22 cellular contexts compared by ENCODE assay signal in genomic region chr6:42971746-42972327, GRCh38. TPM values are rescaled to one million over a fixed set of nuclear protein-coding genes. Genes with fewer than 3 reads are reported as not detected.
DNase-seq lines count a peak whose midpoint lies in the region; ATAC-seq and TF ChIP-seq lines count a peak whose summit lies in the region.
"Had no signal": no experiment of that assay in that cellular context is flagged by ENCODE, and none has a peak within 500 bp of the region (broad histone marks: within the 10 kb centered on the region; RNA-seq: fewer than 3 reads in every experiment).

No MANE protein-coding gene starts in this region.

- no peak overlapping the region for H3K4ac ChIP-seq in IMR-90 (ENCODE audit: low read depth, low read length)

- H3K27ac Mint-ChIP-seq in MCF 10A (ENCODE audit: low read depth, unreplicated experiment): no peak overlapping the region
- H3K27ac Mint-ChIP-seq: B cell, memory B cell, natural killer cell had no signal

- dilution Hi-C loops in IMR-90 (cut with HindIII; ENCODE audit: low sequenced_read_pairs, unreplicated experiment): no loop called here

- H3K18ac ChIP-seq in IMR-90 (ENCODE audit: low read depth, low read length): no peak overlapping the region

- 0 out of 3 replicates have a peak overlapping the region, but pooled peaks have one; percentile 21 for H2BK15ac ChIP-seq in IMR-90 (ENCODE audit: low read depth, low read length)

- H2BK120ac ChIP-seq in IMR-90 (ENCODE audit: low read depth, low read length): no peak overlapping the region

- H3K4me2 ChIP-seq in IMR-90 (ENCODE audit: low read depth, low read length): no peak overlapping the region

- no peak overlapping the region for H4K5ac ChIP-seq in IMR-90 (ENCODE audit: low read depth, low read length)

- no peaks in the 10 kb centered on the region for H3K27me3 Mint-ChIP-seq in MCF 10A (ENCODE audit: insufficient read depth, unreplicated experiment)
- H3K27me3 Mint-ChIP-seq: B cell; central memory CD8-positive, alpha-beta T cell; memory B cell had no signal

- H3K9me3 Mint-ChIP-seq in MCF 10A (ENCODE audit: unreplicated experiment): no peaks in the 10 kb centered on the region
- H3K9me3 Mint-ChIP-seq: central memory CD8-positive, alpha-beta T cell; memory B cell; natural killer cell had no signal

- H3K4me1 Mint-ChIP-seq in MCF 10A (ENCODE audit: insufficient read depth, unreplicated experiment): peaks cover 10% of the 10 kb centered on the region

- intact Hi-C loops in IMR-90 (cut with micrococcal nuclease): no loop called here
- intact Hi-C loops in psoas muscle (cut with DNase I): loop anchor here in 1 of 2 donors (5.0 kb wide), 2 partner anchors 40 to 65 kb away; no protein-coding TSS in a partner anchor
- intact Hi-C loops in MCF 10A (cut with micrococcal nuclease): no loop called here

- no peak for TF ChIP-seq POLR2A in IMR-90 (IDR thresholded peaks at IDR 0.05; ENCODE audit: low read depth, low read length)

- H3K56ac ChIP-seq in IMR-90 (ENCODE audit: extremely low read depth, insufficient read depth, low read length): no peak overlapping the region

- no peak for TF ChIP-seq RAD21 in IMR-90 (IDR thresholded peaks at IDR 0.05; ENCODE audit: low read length)

- H4K20me1 ChIP-seq in IMR-90 (ENCODE audit: insufficient read depth, low read length): peaks cover 9% of the 10 kb centered on the region; the same call in 1 of the 2 replicates

- no peaks in the 10 kb centered on the region for H3K9me3 ChIP-seq in IMR-90 (ENCODE audit: control insufficient read depth, insufficient read depth, low read length)
- no peaks in the 10 kb centered on the region for H3K9me3 ChIP-seq in psoas muscle

- peak overlapping the region; percentile 20 for H2AK9ac ChIP-seq in IMR-90 (replicated peaks; ENCODE audit: low read depth, low read length, poor library complexity)

- H3K4me1 ChIP-seq in IMR-90 (ENCODE audit: control insufficient read depth, insufficient read depth, low read length) (peaks cover 10% of the 10 kb centered on the region), psoas muscle (peaks cover 11% of the 10 kb centered on the region)

- CTCF ChIA-PET in IMR-90 (lab: Yijun Ruan, JAX) (interaction anchor here (1.0 kb wide), 1 partner anchor 39 kb away, joined by 3 read pairs; no protein-coding TSS in a partner anchor), MCF 10A (lab: Yijun Ruan, JAX) (interaction anchor here (1.0 kb wide), 1 partner anchor 70 kb away, joined by 3 read pairs; no protein-coding TSS in a partner anchor)

- peak overlapping the region; percentile 15; the same call in 1 of the 2 replicates for H2AK5ac ChIP-seq in IMR-90 (ENCODE audit: low read depth, low read length)

- H2BK20ac ChIP-seq in IMR-90 (ENCODE audit: low read depth, low read length): peak overlapping the region; percentile 52; the same call in 1 of the 2 replicates

- DNase-seq in IMR-90: no peak
- DNase-seq in psoas muscle: no peak
- no peak for DNase-seq in MCF 10A (ENCODE audit: unreplicated experiment)
- DNase-seq in stimulated activated CD8-positive, alpha-beta memory T cell treated with anti-CD3 and anti-CD28 coated beads, Interleukin-4, amount 100 ng/mL, for 48 hours: no peak
- DNase-seq: activated CD4-positive, alpha-beta T cell treated with anti-CD3 and anti-CD28 coated beads for 4 hours; activated CD8-positive, alpha-beta memory T cell treated with anti-CD3 and anti-CD28 coated beads, Interleukin-2, amount 50 U/mL, for 4 hours; activated gamma-delta T cell treated with Interleukin-2 at 50 U/mL for 16 hours; amygdala; effector CD4-positive, alpha-beta T cell; kidney glomerular epithelial cell; natural killer cell; NCI-H524; RPMI8226; stimulated activated CD4-positive, alpha-beta T cell treated with anti-CD3 and anti-CD28 coated beads, Interleukin-2, amount 100 ng/mL, for 24 hours; SW 1271 had no signal

- H2AFZ ChIP-seq in IMR-90 (replicated peaks; ENCODE audit: low read length, poor library complexity): no peak overlapping the region

- H3K79me1 ChIP-seq in IMR-90 (ENCODE audit: low read depth in 1 of 2, low read length in 2 of 2): peaks cover 12 to 44% of the 10 kb centered on the region in 2 experiments

- H3K9me1 ChIP-seq in IMR-90 (ENCODE audit: insufficient read depth, low read length): peaks cover 29% of the 10 kb centered on the region

- peaks cover 25% of the 10 kb centered on the region for H3K36me3 ChIP-seq in IMR-90 (ENCODE audit: control insufficient read depth, insufficient read depth, low read length)
- H3K36me3 ChIP-seq in psoas muscle (ENCODE audit: insufficient read depth in 1 of 2, low read depth in 1 of 2): peaks cover 0 to 53% of the 10 kb centered on the region in 2 donors

- H3K27ac ChIP-seq in IMR-90 (ENCODE audit: insufficient read depth, low read length): no peak overlapping the region
- H3K27ac ChIP-seq in angular gyrus (ENCODE audit: low read depth, low read length): peak overlapping the region; percentile 93
- peak overlapping the region; percentile 27 for H3K27ac ChIP-seq in psoas muscle

- 0 out of 2 replicates have a peak overlapping the region, but pooled peaks have one; percentile 6 for H4K91ac ChIP-seq in IMR-90 (ENCODE audit: insufficient read depth, low read depth, low read length)

- 95% methylated on average over 3 of the region's 3 CpGs; no CpG with 5 or more reads in 1 of the 2 experiments for WGBS in IMR-90 (ENCODE audit: extremely low coverage in 2 of 2, insufficient read length in 1 of 2), 2 experiments
- 68 to 85% (median 77%) methylated on average over 3 of the region's 3 CpGs for WGBS in psoas muscle, 3 donors

- TF ChIP-seq CTCF in IMR-90 (conservative IDR thresholded peaks at IDR 0.05; ENCODE audit: low read depth, low read length) (no peak), psoas muscle (IDR thresholded peaks at IDR 0.05) (no peak), MCF 10A (IDR thresholded peaks at IDR 0.05; ENCODE audit: unreplicated experiment) (no peak)

- H3K23ac ChIP-seq in IMR-90 (ENCODE audit: low read depth, low read length): no peak overlapping the region

- no peak overlapping the region for H3K14ac ChIP-seq in IMR-90 (replicated peaks; ENCODE audit: low read depth, low read length)

- ATAC-seq in IMR-90 (ENCODE audit: low read depth) (peak; percentile 7; the same call in 1 of the 2 replicates), psoas muscle (peak in 3 of 4 donors; percentile 34 to 71 (median 56)), GM21737 (IDR thresholded peaks at IDR 0.05; ENCODE audit: unreplicated experiment) (no peak)
- ATAC-seq: natural killer cell had no signal

- H3K4me3 Mint-ChIP-seq in MCF 10A (ENCODE audit: unreplicated experiment): no peak overlapping the region
- H3K4me3 Mint-ChIP-seq: B cell; central memory CD8-positive, alpha-beta T cell; memory B cell; natural killer cell had no signal

- no peak overlapping the region for H3K4me3 ChIP-seq in IMR-90 (ENCODE audit: insufficient read depth, low read depth, low read length)
- H3K4me3 ChIP-seq in psoas muscle: no peak overlapping the region

- H2BK5ac ChIP-seq in IMR-90 (ENCODE audit: low read depth, low read length, poor library complexity, severe bottlenecking): no peak overlapping the region

- no peak overlapping the region for H3K9ac ChIP-seq in IMR-90 (ENCODE audit: low read depth, low read length)

- POLR2A ChIA-PET in IMR-90 (lab: Charles Lee; ENCODE audit: unreplicated experiment) (no interaction called here), MCF 10A (lab: Yijun Ruan, JAX) (interaction anchor here (0.5 to 1.9 kb wide), 8 partner anchors 7 to 400 kb away, joined by 3 to 10 read pairs (median 4); partner anchors contain the start of genes PEX6 and PPP2R5D)

- in situ Hi-C loops in IMR-90 (cut with MboI; ENCODE audit: low sequenced_read_pairs): no loop called here

- H3K36me3 Mint-ChIP-seq in MCF 10A (ENCODE audit: insufficient read depth, unreplicated experiment): peaks cover 33% of the 10 kb centered on the region
- H3K36me3 Mint-ChIP-seq: natural killer cell had no signal

- BruUV-seq in IMR-90 (replicated peaks; lab: Mats Ljungman, UMichigan): no TSS peak
- BruUV-seq in MCF 10A (replicated peaks; lab: Mats Ljungman, UMichigan): no TSS peak

- H3K27me3 ChIP-seq in IMR-90 (ENCODE audit: control insufficient read depth, insufficient read depth, low read length) (no peaks in the 10 kb centered on the region), psoas muscle (ENCODE audit: insufficient read depth in 3 of 3, low read length in 2 of 3) (no peaks in the 10 kb centered on the region)

- no peak overlapping the region for H4K8ac ChIP-seq in IMR-90 (ENCODE audit: low read depth in 2 of 2, low read length in 2 of 2)

RNA-seq across cellular contexts. Expression of gene PEX6, which starts 7.1 kb away (rescaled TPM):
- total RNA-seq in IMR-90 (2012; rRNA removed): 9.4 and 10.6 TPM in 2 replicates
- polyA plus RNA-seq in IMR-90 (2012; rRNA removed): 9.6 and 10.4 TPM in 2 replicates
- polyA plus RNA-seq in IMR-90 (2012; cell fraction: cytosol; rRNA removed): 10.2 and 10.6 TPM in 2 replicates
- polyA plus RNA-seq in IMR-90 (2012; cell fraction: nucleus; rRNA removed; ENCODE audit: low replicate concordance): 24.1 and 53.7 TPM in 2 replicates
- 10 to 100 TPM; 15.4 to 37.4 (median 25.8) TPM for total RNA-seq in psoas muscle
- 10 to 100 TPM; 12.0 to 37.8 (median 16.5) TPM for polyA plus RNA-seq in psoas muscle
- 25.8 and 34.0 TPM in 2 replicates for total RNA-seq in MCF 10A (2022)

RNA-seq across cellular contexts. Expression of gene GNMT, which starts 11.3 kb away (rescaled TPM):
- total RNA-seq in IMR-90 (2012; rRNA removed): not detected in 2 replicates
- 0.36 TPM in 1 of 2 replicates, not detected in the other for polyA plus RNA-seq in IMR-90 (2012; rRNA removed)
- polyA plus RNA-seq in IMR-90 (2012; cell fraction: cytosol; rRNA removed): 0.09 TPM in 1 of 2 replicates, not detected in the other
- polyA plus RNA-seq in IMR-90 (2012; cell fraction: nucleus; rRNA removed; ENCODE audit: low replicate concordance): 0.96 and 1.1 TPM in 2 replicates
- under 1 TPM in 3 of 4 donors, not detected in 1; 0.34 to 0.74 (median 0.43) TPM for total RNA-seq in psoas muscle
- under 1 TPM; 0.09 to 0.21 (median 0.12) TPM for polyA plus RNA-seq in psoas muscle
- total RNA-seq in MCF 10A (2022): 0.30 TPM in 1 of 2 replicates, not detected in the other
- total RNA-seq: esophagus mucosa, HT1080 had no signal

RNA-seq across cellular contexts. Expression of gene PPP2R5D, which starts 12.5 kb away (rescaled TPM):
- total RNA-seq in IMR-90 (2012; rRNA removed): 60.5 and 68.8 TPM in 2 replicates
- 50.6 and 55.6 TPM in 2 replicates for polyA plus RNA-seq in IMR-90 (2012; rRNA removed)
- polyA plus RNA-seq in IMR-90 (2012; cell fraction: cytosol; rRNA removed): 31.1 and 55.2 TPM in 2 replicates
- polyA plus RNA-seq in IMR-90 (2012; cell fraction: nucleus; rRNA removed; ENCODE audit: low replicate concordance): 41.4 and 53.9 TPM in 2 replicates
- 10 to 100 TPM; 25.9 to 36.4 (median 31.0) TPM for total RNA-seq in psoas muscle
- polyA plus RNA-seq in psoas muscle: 10 to 100 TPM; 25.6 to 46.7 (median 27.1) TPM
- 16.5 and 17.9 TPM in 2 replicates for total RNA-seq in MCF 10A (2022)

RNA-seq across cellular contexts. Expression of gene MEA1, which starts 41.9 kb away (rescaled TPM):
- 116 and 119 TPM in 2 replicates for total RNA-seq in IMR-90 (2012; rRNA removed)
- polyA plus RNA-seq in IMR-90 (2012; rRNA removed): 126 TPM in 2 replicates
- polyA plus RNA-seq in IMR-90 (2012; cell fraction: cytosol; rRNA removed): 87.6 and 134 TPM in 2 replicates
- polyA plus RNA-seq in IMR-90 (2012; cell fraction: nucleus; rRNA removed; ENCODE audit: low replicate concordance): 16.7 and 30.2 TPM in 2 replicates
- 10 to 100 TPM; 20.3 to 27.5 (median 26.9) TPM for total RNA-seq in psoas muscle
- polyA plus RNA-seq in psoas muscle: 10 to 100 TPM; 42.5 to 95.2 (median 48.6) TPM
- total RNA-seq in MCF 10A (2022): 71.8 and 79.9 TPM in 2 replicates

RNA-seq across cellular contexts. Expression of gene KLHDC3, which starts 42.2 kb away (rescaled TPM):
- total RNA-seq in IMR-90 (2012; rRNA removed) (69.7 and 76.0 TPM in 2 replicates), psoas muscle (100 to 1,000 TPM in 2 of 4 donors, 10 to 100 TPM in 2; 75.2 to 115 (median 99.1) TPM), MCF 10A (2022) (35.6 and 39.2 TPM in 2 replicates)
- polyA plus RNA-seq in IMR-90 (2012; rRNA removed) (50.5 and 57.1 TPM in 2 replicates), psoas muscle (100 to 1,000 TPM in 1 of 3 donors, 10 to 100 TPM in 2; 61.7 to 198 (median 97.1) TPM)
- polyA plus RNA-seq in IMR-90 (2012; cell fraction: cytosol; rRNA removed): 74.5 and 99.9 TPM in 2 replicates
- 75.1 and 110 TPM in 2 replicates for polyA plus RNA-seq in IMR-90 (2012; cell fraction: nucleus; rRNA removed; ENCODE audit: low replicate concordance)
